12 cellular contexts compared by ENCODE assay signal in genomic region chr11:114082415-114082748, GRCh38. TPM values are rescaled to one million over a fixed set of nuclear protein-coding genes. Genes with fewer than 3 reads are reported as not detected.
DNase-seq lines count a peak whose midpoint lies in the region; ATAC-seq and TF ChIP-seq lines count a peak whose summit lies in the region.
"Had no signal": no experiment of that assay in that cellular context is flagged by ENCODE, and none has a peak within 500 bp of the region (broad histone marks: within the 10 kb centered on the region; RNA-seq: fewer than 3 reads in every experiment).

No MANE protein-coding gene starts in this region.

- H3K27me3 ChIP-seq in adrenal gland (no peaks in the 10 kb centered on the region), right cardiac atrium (ENCODE audit: control insufficient read depth, insufficient read depth) (no peaks in the 10 kb centered on the region), smooth muscle cell (ENCODE audit: low read depth) (peaks cover 33% of the 10 kb centered on the region)

- peak overlapping the region; percentile 60 for H3K9ac ChIP-seq in smooth muscle cell (ENCODE audit: low read depth)

- H3K4me3 ChIP-seq in adrenal gland (no peak overlapping the region), right cardiac atrium (ENCODE audit: low read length) (no peak overlapping the region), smooth muscle cell (no peak overlapping the region)

- no peaks in the 10 kb centered on the region for H3K9me3 ChIP-seq in adrenal gland (replicated peaks in 1 of 3)
- H3K9me3 ChIP-seq in right cardiac atrium (ENCODE audit: control insufficient read depth, low read length) = no peaks in the 10 kb centered on the region
- H3K9me3 ChIP-seq in smooth muscle cell (replicated peaks; ENCODE audit: low read depth) = no peaks in the 10 kb centered on the region

- H4K20me1 ChIP-seq in smooth muscle cell (ENCODE audit: low read depth) = no peaks in the 10 kb centered on the region

- no peak for TF ChIP-seq POLR2A in adrenal gland (IDR thresholded peaks at IDR 0.05)

- peak overlapping the region in 4 of 5 donors; percentile 8 to 91 (median 72) for H3K27ac ChIP-seq in adrenal gland
- peak overlapping the region; percentile 22 for H3K27ac ChIP-seq in right cardiac atrium (ENCODE audit: low read length)
- peak overlapping the region; percentile 64 for H3K27ac ChIP-seq in smooth muscle cell (ENCODE audit: low read depth)

- intact Hi-C loops in adrenal gland (cut with DNase I) (no loop called here), right cardiac atrium (cut with DNase I) (no loop called here)

- H3K4me1 ChIP-seq in adrenal gland (replicated peaks in 1 of 2) = peaks cover 87 to 92% of the 10 kb centered on the region in 2 donors
- H3K4me1 ChIP-seq in right cardiac atrium (ENCODE audit: control insufficient read depth, insufficient read depth, low read length) = peaks cover 63% of the 10 kb centered on the region
- H3K4me1 ChIP-seq in smooth muscle cell (ENCODE audit: low read depth) = peaks cover 37% of the 10 kb centered on the region

- H3K36me3 ChIP-seq in adrenal gland (replicated peaks in 1 of 2) (peaks cover 0 to 25% of the 10 kb centered on the region in 2 donors), smooth muscle cell (ENCODE audit: low read depth) (no peaks in the 10 kb centered on the region)

- H2AFZ ChIP-seq in smooth muscle cell (ENCODE audit: low read depth) = no peak overlapping the region

- H3F3A ChIP-seq in smooth muscle cell (ENCODE audit: low read depth) = peaks cover 8% of the 10 kb centered on the region

- ATAC-seq in right cardiac atrium (peak; percentile 8 to 41), HG03469 (IDR thresholded peaks at IDR 0.05; ENCODE audit: unreplicated experiment) (no peak)
- ATAC-seq: activated naive CD8-positive, alpha-beta T cell treated with anti-CD3 and anti-CD28 coated beads, Interleukin-2, amount 50 U/mL, for 24 hours had no signal

- peak overlapping the region; percentile 64 for H3K4me2 ChIP-seq in smooth muscle cell

- DNase-seq in GF-D8 (lab: John Stamatoyannopoulos, UW) (peak; percentile 96), adrenal gland (no peak), right cardiac atrium (no peak), smooth muscle cell (lab: John Stamatoyannopoulos, UW; ENCODE audit: unreplicated experiment) (no peak), pons (ENCODE audit: low spot score) (no peak), AG08396 (ENCODE audit: low spot score) (no peak)
- DNase-seq in activated CD8-positive, alpha-beta memory T cell treated with anti-CD3 and anti-CD28 coated beads, Interleukin-2, amount 50 U/mL, for 4 hours = no peak
- DNase-seq: activated naive CD8-positive, alpha-beta T cell treated with anti-CD3 and anti-CD28 coated beads, Interleukin-2, amount 50 U/mL, for 24 hours; H7; T-helper 9 cell had no signal

- TF ChIP-seq CTCF in adrenal gland (IDR thresholded peaks at IDR 0.05) (no peak), smooth muscle cell (IDR thresholded peaks at IDR 0.05; ENCODE audit: borderline replicate concordance, insufficient read depth, poor library complexity, severe bottlenecking) (no peak)

- H3K79me2 ChIP-seq in smooth muscle cell (ENCODE audit: low read depth) = no peaks in the 10 kb centered on the region

- WGBS in adrenal gland, 4 donors = 51 to 57% (median 53%) methylated on average over 6 of the region's 6 CpGs
- 46% methylated on average over 6 of the region's 6 CpGs for WGBS in right cardiac atrium
- WGBS in smooth muscle cell (ENCODE audit: low lambda C conversion rate) = 56% methylated on average over 6 of the region's 6 CpGs

RNA-seq across cellular contexts. Expression of gene ZBTB16, which starts 22.9 kb away (rescaled TPM):
- total RNA-seq in adrenal gland = 100 to 1,000 TPM in 1 of 8 donors, 10 to 100 TPM in 7; 25.3 to 119 (median 68.6) TPM
- 10 to 100 TPM; 16.0 to 36.0 (median 16.0) TPM for polyA plus RNA-seq in adrenal gland
- total RNA-seq in right cardiac atrium = 10 to 100 TPM; 61.5 to 89.7 (median 79.4) TPM
- polyA plus RNA-seq in right cardiac atrium = 49.8 TPM
- not detected in 2 replicates for total RNA-seq in smooth muscle cell
- polyA plus RNA-seq in smooth muscle cell = 0.50 TPM in 1 of 2 replicates, not detected in the other
- total RNA-seq: H7, OCI-LY7 had no signal

Comparison
In these comparisons a context has a peak if more than half of its experiments do, and no peak if none do; other contexts are left out.
1. H3K27ac ChIP-seq: peak in every context shown above with its lines; median percentile 72 in adrenal gland; 64 in smooth muscle cell; 22 in right cardiac atrium.
2. RNA of gene ZBTB16, which starts 22.9 kb away (total RNA-seq): 61.5 to 89.7 TPM in right cardiac atrium and 25.3 to 119 TPM in adrenal gland; not detected in smooth muscle cell; every median in the first group is over 10 times any median in the second.